12 cellular contexts compared by ENCODE assay signal in the genomic region with DNA sequence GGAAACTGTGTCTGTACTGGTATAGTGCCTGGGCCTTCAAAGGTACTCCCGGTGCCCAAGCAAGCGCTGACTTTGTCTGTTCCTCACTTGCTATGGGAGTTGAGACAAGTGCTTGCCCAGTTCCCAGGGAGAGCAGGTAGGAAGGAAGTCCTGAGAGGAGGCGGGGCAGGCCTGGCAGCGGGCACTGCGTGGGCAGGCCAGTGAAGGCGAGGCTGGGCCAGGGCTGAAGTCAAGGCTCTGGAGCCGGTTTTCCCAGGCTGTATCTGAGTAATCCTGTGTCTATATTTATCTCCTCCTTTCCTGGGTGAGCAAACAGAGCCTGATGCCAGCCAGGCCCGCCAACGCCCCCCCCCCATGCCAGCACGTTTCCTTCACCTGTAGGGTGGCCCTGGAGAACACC. TPM values are rescaled to one million over a fixed set of nuclear protein-coding genes. Genes with fewer than 3 reads are reported as not detected.
A peak's percentile ranks its signal among the peaks of the same experiment; 100 is the strongest.
DNase-seq lines count a peak whose midpoint lies in the region; ATAC-seq, FAIRE-seq and TF ChIP-seq lines count a peak whose summit lies in the region.
"Had no signal": no experiment of that assay in that cellular context is flagged by ENCODE, and none has a peak within 500 bp of the region (broad histone marks: within the 10 kb centered on the region; RNA-seq: fewer than 3 reads in every experiment).

No MANE protein-coding gene starts in this region.

- intact Hi-C loops in K562 (cut with micrococcal nuclease), result no loop called here
- intact Hi-C loops in stomach (cut with DNase I; ENCODE audit: low total_unique reads), result no loop called here
- intact Hi-C loops in head of caudate nucleus (cut with DNase I), result no loop called here

- no peaks in the 10 kb centered on the region for H3K9me1 ChIP-seq in K562 (ENCODE audit: control insufficient read depth, insufficient read depth, low read length)

- H3K27ac ChIP-seq in K562 (ENCODE audit: extremely low read depth, low read depth, low read length) (no peak overlapping the region), stomach (peak overlapping the region; percentile 81 to 92 (median 87))
- H3K27ac ChIP-seq: SJSA1 had no signal

- H3K4me3 ChIP-seq in K562 (no peak overlapping the region), stomach (no peak overlapping the region)
- H3K4me3 ChIP-seq: SJSA1 had no signal

- ATAC-seq in K562 (no peak), GM18520 (IDR thresholded peaks at IDR 0.05; ENCODE audit: unreplicated experiment) (no peak)

- TF ChIP-seq POLR2A in K562 (conservative IDR thresholded peaks at IDR 0.05), result no peak
- no peak for TF ChIP-seq POLR2A in stomach (IDR thresholded peaks at IDR 0.05)

- TF ChIP-seq CTCF in K562 (IDR thresholded peaks at IDR 0.05 in 2 of 3, conservative IDR thresholded peaks at IDR 0.05 in 1 of 3; ENCODE audit: insufficient read depth in 2 of 3, low read depth in 1 of 3, low read length in 3 of 3) (no peak), stomach (IDR thresholded peaks at IDR 0.05) (no peak)

- H3K79me2 ChIP-seq in K562 (ENCODE audit: control insufficient read depth, insufficient read depth, low read length), result no peaks in the 10 kb centered on the region

- no peak overlapping the region for H3K4me2 ChIP-seq in K562 (ENCODE audit: insufficient read depth, low read length)

- POLR2A ChIA-PET in K562 (lab: Yijun Ruan, JAX), result no interaction called here

- TF ChIP-seq RAD21 in Ishikawa (IDR thresholded peaks at IDR 0.05; ENCODE audit: low read depth), result no peak
- no peak for TF ChIP-seq RAD21 in K562 (CRISPR knock-in tag; conservative IDR thresholded peaks at IDR 0.05 in 1 of 2, IDR thresholded peaks at IDR 0.05 in 1 of 2)

- H4K20me1 ChIP-seq in K562 (replicated peaks; ENCODE audit: control insufficient read depth, insufficient read depth, low read length), result no peaks in the 10 kb centered on the region; the same call in 1 of the 2 replicates

- no TSS peak for BruUV-seq in K562 (replicated peaks; lab: Mats Ljungman, UMichigan)

- no peaks in the 10 kb centered on the region for H3K9me3 ChIP-seq in K562 (replicated peaks; ENCODE audit: control insufficient read depth, insufficient read depth, low read depth, low read length)
- H3K9me3 ChIP-seq in stomach, result no peaks in the 10 kb centered on the region

- no peak overlapping the region; a peak in 1 of 4 replicates for H3K9ac ChIP-seq in K562 (ENCODE audit: insufficient read depth in 1 of 2, low read depth in 2 of 2, low read length in 2 of 2)

- H3K36me3 ChIP-seq in K562 (ENCODE audit: control insufficient read depth, insufficient read depth, low read length), result no peaks in the 10 kb centered on the region
- H3K36me3 ChIP-seq in stomach, result no peaks in the 10 kb centered on the region

- TF ChIP-seq EP300 in Ishikawa (IDR thresholded peaks at IDR 0.05; ENCODE audit: borderline replicate concordance) (no peak), K562 (IDR thresholded peaks at IDR 0.05; ENCODE audit: low read length) (no peak), stomach (IDR thresholded peaks at IDR 0.05) (no peak)

- CTCF ChIA-PET in K562 (lab: Yijun Ruan, JAX; ENCODE audit: low intra/inter-chr PET ratio), result no interaction called here

- H2AFZ ChIP-seq in K562 (ENCODE audit: low read depth, low read length), result no peak overlapping the region

- H3K27me3 ChIP-seq in K562 (ENCODE audit: control insufficient read depth in 2 of 2, insufficient read depth in 2 of 2, low read length in 2 of 2) (peaks cover 5 to 30% of the 10 kb centered on the region in 2 experiments; a peak in 4 of 5 replicates), stomach (peaks cover 0 to 10% (median 0%) of the 10 kb centered on the region in 3 donors)
- H3K27me3 ChIP-seq: SJSA1 had no signal

- no peak for FAIRE-seq in K562 (lab: Jason Lieb, UNC)

- 11% methylated on average over 8 of the region's 10 CpGs for WGBS in K562 (ENCODE audit: insufficient coverage, low coverage, missing lambda C conversion rate)
- 26 to 68% (median 37%) methylated on average over 9 to 10 of the region's 10 CpGs for WGBS in stomach, 5 donors

- H3K4me1 ChIP-seq in K562 (replicated peaks in 1 of 2; ENCODE audit: control insufficient read depth in 2 of 2, insufficient read depth in 2 of 2, low read length in 2 of 2) (peaks cover 11 to 28% of the 10 kb centered on the region in 2 experiments; a peak in 4 of 5 replicates), stomach (peaks cover 50 to 68% (median 60%) of the 10 kb centered on the region in 4 donors)

- in situ Hi-C loops in K562 (cut with MboI), result no loop called here

- DNase-seq in K562 (ENCODE audit: extremely low read depth in 1 of 4, low spot score in 3 of 4), result no peak
- peak; percentile 92 for DNase-seq in kidney tubule cell (ENCODE audit: low spot score)
- peak; percentile 94 for DNase-seq in stomach
- no peak for DNase-seq in head of caudate nucleus
- DNase-seq in stimulated activated CD4-positive, alpha-beta T cell treated with anti-CD3 and anti-CD28 coated beads, Interleukin-2, amount 100 ng/mL, for 24 hours, result no peak
- DNase-seq in germinal center (ENCODE audit: low spot score), result no peak
- DNase-seq: foreskin fibroblast, HCEC 1CT, NCI-H1694 had no signal

TF ChIP-seq in Ishikawa, 13 proteins besides CTCF, POLR2A, EP300 and RAD21 (continues in another document):
- TF ChIP-seq EGR1 (IDR thresholded peaks at IDR 0.05), result peak; percentile 97
- TF ChIP-seq REST (IDR thresholded peaks at IDR 0.05; ENCODE audit: low read depth), result no peak

TF ChIP-seq in K562, 482 proteins besides CTCF, POLR2A, EP300 and RAD21:
- TF ChIP-seq CBFA2T2 (conservative IDR thresholded peaks at IDR 0.05) (no peak), ZNF740 (CRISPR knock-in tag; IDR thresholded peaks at IDR 0.05) (0 out of 2 replicates have a peak, but pooled peaks have one; percentile 30), ZNF740 (tag; IDR thresholded peaks at IDR 0.05) (no peak)

RNA-seq across cellular contexts. Expression of gene EDN2, which starts 15.9 kb away (rescaled TPM):
- not detected in 2 replicates for total RNA-seq in K562 (2011; cell fraction: chromatin; rRNA removed; ENCODE audit: low replicate concordance)
- total RNA-seq in K562 (2011; cell fraction: nucleolus; rRNA removed), result not detected in 2 replicates
- total RNA-seq in K562 (2011; cell fraction: nucleoplasm; rRNA removed), result not detected in 2 replicates
- not detected in 2 replicates for total RNA-seq in K562 (2014; rRNA removed)
- total RNA-seq in K562 (2014; rRNA removed; fragmentation: Illumina TruSeq; extraction: Trizol), result not detected in 2 replicates
- not detected in 2 replicates for total RNA-seq in K562 (2015; rRNA removed; fragmentation: Illumina TruSeq; extraction: Trizol)
- total RNA-seq in K562 (2021), result not detected in 2 replicates
- not detected in 2 replicates for polyA plus RNA-seq in K562 (2011; rRNA removed)
- polyA plus RNA-seq in K562 (2011; cell fraction: cytosol; rRNA removed), result not detected in 2 replicates
- polyA plus RNA-seq in K562 (2011; cell fraction: nucleus; rRNA removed), result not detected in 2 replicates
- polyA plus RNA-seq in K562 (2012), result not detected in 2 replicates
- not detected in 2 replicates for polyA plus RNA-seq in K562 (2014; fragmentation: Illumina TruSeq; extraction: Trizol)
- polyA plus RNA-seq in K562 (2014; fragmentation: Nextera tagmentation; extraction: Ambion mirVana), result not detected
- polyA plus RNA-seq in K562 (2014; rRNA removed), result not detected in 2 replicates
- not detected in 2 replicates for polyA minus RNA-seq in K562 (2011; rRNA and poly(A)+ RNA removed)
- not detected in 2 replicates for polyA minus RNA-seq in K562 (2011; cell fraction: cytosol; rRNA and poly(A)+ RNA removed)
- polyA minus RNA-seq in K562 (2011; cell fraction: nucleus; rRNA and poly(A)+ RNA removed), result not detected in 2 replicates
- total RNA-seq in stomach, result 10 to 100 TPM in 2 of 5 donors, not detected in 3; 16.5 to 71.8 TPM
- polyA plus RNA-seq in stomach, result 1 to 10 TPM; 1.5 to 2.5 (median 2.1) TPM

Comparison
In these comparisons a context has a peak if more than half of its experiments do, and no peak if none do; other contexts are left out.
1. DNase-seq: peak in kidney tubule cell (single experiment) and stomach (single experiment); none in K562 (0 of 4), head of caudate nucleus (0 of 42), stimulated activated CD4-positive, alpha-beta T cell treated with anti-CD3 and anti-CD28 coated beads, Interleukin-2, amount 100 ng/mL, for 24 hours (0 of 2) and germinal center (single experiment).